2 cellular contexts compared by ENCODE assay signal in the genomic region with DNA sequence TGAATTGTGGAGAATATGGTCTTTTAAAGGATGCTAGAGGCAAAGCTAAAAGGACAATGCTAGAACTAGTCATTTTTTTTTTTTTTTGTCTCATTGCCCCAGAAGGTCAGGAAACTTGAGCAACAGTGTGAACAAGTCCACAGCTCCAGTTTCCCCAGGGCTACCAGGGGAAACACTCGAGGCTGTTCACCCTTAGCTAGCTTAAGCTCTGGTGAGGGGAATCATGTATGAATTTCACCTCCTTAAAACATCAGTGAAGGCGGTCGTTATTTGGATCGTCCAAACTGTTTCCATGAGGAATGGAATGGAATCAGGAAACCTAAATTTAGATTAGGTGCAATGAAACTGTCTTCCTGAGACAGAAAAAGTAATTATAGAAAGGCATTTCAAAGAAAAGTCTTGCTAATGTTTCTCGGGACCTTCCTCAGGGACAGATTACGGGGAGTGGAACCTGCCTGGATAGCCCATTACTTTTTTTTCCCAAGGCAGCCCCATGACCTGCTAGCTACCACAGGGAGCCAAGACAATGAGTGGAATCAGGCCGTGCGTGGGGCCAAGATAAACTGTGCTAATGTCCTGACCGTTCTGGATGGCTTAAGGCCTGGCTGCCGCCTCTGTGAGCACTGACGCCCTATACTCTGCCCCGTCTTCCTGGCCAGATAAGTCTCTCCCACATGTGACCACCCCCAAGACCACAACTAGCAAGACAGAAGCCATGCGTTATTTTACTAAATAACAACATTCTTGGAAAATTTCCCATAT.
TF ChIP-seq lines count a peak whose summit lies in the region.

No MANE protein-coding gene starts in this region.

TF ChIP-seq in liver, 16 proteins besides CTCF, POLR2A, EP300 and RAD21 (continued from another document):
- TF ChIP-seq, protein P1, sequence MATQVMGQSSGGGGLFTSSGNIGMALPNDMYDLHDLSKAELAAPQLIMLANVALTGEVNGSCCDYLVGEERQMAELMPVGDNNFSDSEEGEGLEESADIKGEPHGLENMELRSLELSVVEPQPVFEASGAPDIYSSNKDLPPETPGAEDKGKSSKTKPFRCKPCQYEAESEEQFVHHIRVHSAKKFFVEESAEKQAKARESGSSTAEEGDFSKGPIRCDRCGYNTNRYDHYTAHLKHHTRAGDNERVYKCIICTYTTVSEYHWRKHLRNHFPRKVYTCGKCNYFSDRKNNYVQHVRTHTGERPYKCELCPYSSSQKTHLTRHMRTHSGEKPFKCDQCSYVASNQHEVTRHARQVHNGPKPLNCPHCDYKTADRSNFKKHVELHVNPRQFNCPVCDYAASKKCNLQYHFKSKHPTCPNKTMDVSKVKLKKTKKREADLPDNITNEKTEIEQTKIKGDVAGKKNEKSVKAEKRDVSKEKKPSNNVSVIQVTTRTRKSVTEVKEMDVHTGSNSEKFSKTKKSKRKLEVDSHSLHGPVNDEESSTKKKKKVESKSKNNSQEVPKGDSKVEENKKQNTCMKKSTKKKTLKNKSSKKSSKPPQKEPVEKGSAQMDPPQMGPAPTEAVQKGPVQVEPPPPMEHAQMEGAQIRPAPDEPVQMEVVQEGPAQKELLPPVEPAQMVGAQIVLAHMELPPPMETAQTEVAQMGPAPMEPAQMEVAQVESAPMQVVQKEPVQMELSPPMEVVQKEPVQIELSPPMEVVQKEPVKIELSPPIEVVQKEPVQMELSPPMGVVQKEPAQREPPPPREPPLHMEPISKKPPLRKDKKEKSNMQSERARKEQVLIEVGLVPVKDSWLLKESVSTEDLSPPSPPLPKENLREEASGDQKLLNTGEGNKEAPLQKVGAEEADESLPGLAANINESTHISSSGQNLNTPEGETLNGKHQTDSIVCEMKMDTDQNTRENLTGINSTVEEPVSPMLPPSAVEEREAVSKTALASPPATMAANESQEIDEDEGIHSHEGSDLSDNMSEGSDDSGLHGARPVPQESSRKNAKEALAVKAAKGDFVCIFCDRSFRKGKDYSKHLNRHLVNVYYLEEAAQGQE (IDR thresholded peaks at IDR 0.05): no peak
- TF ChIP-seq HNF4A (conservative IDR thresholded peaks at IDR 0.05): peak; percentile 54 to 82
- no peak for TF ChIP-seq FOXA1 (IDR thresholded peaks at IDR 0.05)

TF ChIP-seq in HepG2, 621 proteins besides CTCF, POLR2A, EP300 and RAD21 (continued from another document):
- no peak for TF ChIP-seq HINFP (CRISPR knock-in tag; IDR thresholded peaks at IDR 0.05; ENCODE audit: low read depth)
- no peak for TF ChIP-seq ZNF660 (CRISPR knock-in tag; IDR thresholded peaks at IDR 0.05; ENCODE audit: borderline replicate concordance, low read depth)
